ENCODE assay signal across 8 cellular contexts in the genomic region with DNA sequence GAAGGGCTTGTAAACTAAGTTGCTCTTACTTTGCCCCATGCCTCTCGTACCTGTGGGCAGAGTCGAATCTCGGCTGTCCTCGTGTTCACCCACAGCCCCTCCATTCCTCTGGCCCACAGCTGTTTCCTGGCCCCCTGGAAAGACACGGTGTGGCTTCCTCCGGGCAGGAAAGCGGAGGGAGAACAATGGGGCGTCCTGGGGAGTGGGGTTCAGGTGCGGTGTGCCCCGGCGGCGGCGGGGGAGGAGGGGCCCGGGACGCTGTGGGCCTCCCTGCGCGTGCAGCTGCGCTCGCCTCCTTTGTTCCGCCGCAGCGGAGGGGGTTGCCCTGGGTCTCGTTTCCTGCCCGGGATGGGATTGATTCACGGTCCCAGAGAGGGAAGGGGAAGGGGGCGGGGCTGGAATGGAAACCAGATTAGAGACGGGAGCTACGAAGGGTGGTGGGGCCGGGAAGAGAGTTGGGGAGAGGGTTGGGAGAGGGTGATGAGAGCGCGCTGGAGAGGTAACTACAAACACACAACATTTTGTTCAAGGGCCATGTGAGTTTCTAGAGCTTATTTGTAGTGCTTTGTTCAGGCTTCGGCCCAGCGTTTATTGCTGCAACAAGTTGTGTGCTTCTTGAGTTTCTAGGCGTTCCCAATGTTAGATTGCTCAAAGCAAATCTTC. TPM values are rescaled to one million over a fixed set of nuclear protein-coding genes. Genes with fewer than 3 reads are reported as not detected.
DNase-seq lines count a peak whose midpoint lies in the region; ATAC-seq, FAIRE-seq and TF ChIP-seq lines count a peak whose summit lies in the region.

No MANE protein-coding gene starts in this region.

- DNase-seq in Caki2 (ENCODE audit: low read depth): peak; percentile 54
- peak; percentile 61 for DNase-seq in HEK293T (ENCODE audit: extremely low spot score)
- DNase-seq in NCI-H526 (lab: John Stamatoyannopoulos, UW): peak; percentile 70 to 89
- DNase-seq in activated T-helper 9 cell treated with anti-CD3 and anti-CD28 coated beads, Interleukin-2, amount 50 U/mL, for 16 hours (ENCODE audit: low read depth): peak; percentile 9
- peak; percentile 72 to 83 for DNase-seq in cardiac muscle cell (ENCODE audit: low read depth in 1 of 2, low spot score in 1 of 2)
- DNase-seq in pancreas: peak; percentile 76 to 86 (median 79)
- no peak for DNase-seq in KG1 (lab: John Stamatoyannopoulos, UW)

- no peaks in the 10 kb centered on the region for H3K9me3 ChIP-seq in cardiac muscle cell (ENCODE audit: low read depth)
- no peaks in the 10 kb centered on the region for H3K9me3 ChIP-seq in pancreas

- H3K36me3 ChIP-seq in cardiac muscle cell (no peaks in the 10 kb centered on the region), pancreas (no peaks in the 10 kb centered on the region)

- H3K4me3 ChIP-seq in cardiac muscle cell (peak overlapping the region; percentile 76), pancreas (peak overlapping the region; percentile 81 to 97 (median 90))

- TF ChIP-seq CTCF in cardiac muscle cell (IDR thresholded peaks at IDR 0.05; ENCODE audit: low read depth, low read length) (no peak), pancreas (IDR thresholded peaks at IDR 0.05) (no peak)

- intact Hi-C loops in pancreas (cut with DNase I): loop anchor here in 1 of 3 donors (10.0 kb wide), 1 partner anchor 119 kb away; no protein-coding TSS in a partner anchor

- POLR2A ChIA-PET in HEK293T (lab: Yijun Ruan, JAX): interaction anchor here (0.6 to 1.5 kb wide), 7 partner anchors 10 to 269 kb away, joined by 3 to 4 read pairs (median 3); no protein-coding TSS in a partner anchor

- ATAC-seq in pancreas: peak; percentile 68 to 76 (median 72)
- ATAC-seq in GM21528 (IDR thresholded peaks at IDR 0.05; ENCODE audit: low FRiP score, unreplicated experiment): no peak

- H3K27me3 ChIP-seq in cardiac muscle cell (no peaks in the 10 kb centered on the region), pancreas (no peaks in the 10 kb centered on the region)

- H3K4me1 ChIP-seq in cardiac muscle cell (ENCODE audit: low read depth) (peaks cover 24% of the 10 kb centered on the region), pancreas (peaks cover 19 to 40% (median 20%) of the 10 kb centered on the region in 3 donors)

- FAIRE-seq in pancreas (lab: Jason Lieb, UNC): no peak

- in situ Hi-C loops in Caki2 (cut with HindIII; ENCODE audit: low pct_unique_long_range_greater_than_20kb, low sequenced_read_pairs): no loop called here

- H3K27ac ChIP-seq in cardiac muscle cell: peak overlapping the region; percentile 85
- H3K27ac ChIP-seq in pancreas: peak overlapping the region; percentile 75 to 97 (median 88)

- CTCF ChIA-PET in HEK293T (lab: Yijun Ruan, JAX): interaction anchor here (0.7 kb wide), 1 partner anchor 17 kb away, joined by 6 read pairs; no protein-coding TSS in a partner anchor

- 1% methylated on average over 28 to 34 of the region's 34 CpGs for WGBS in pancreas, 2 donors

TF ChIP-seq in HEK293T, 16 proteins besides CTCF, POLR2A, EP300 and RAD21:
- no peak for TF ChIP-seq FOXM1 (IDR thresholded peaks at IDR 0.05; ENCODE audit: borderline replicate concordance)
- no peak for TF ChIP-seq ELF4 (IDR thresholded peaks at IDR 0.05)
- no peak for TF ChIP-seq ZNF384 (IDR thresholded peaks at IDR 0.05)
- no peak for TF ChIP-seq CTBP1 (IDR thresholded peaks at IDR 0.05; ENCODE audit: borderline replicate concordance)
- peak; percentile 92 for TF ChIP-seq L3MBTL2 (conservative IDR thresholded peaks at IDR 0.05)
- no peak for TF ChIP-seq FOXA1 (IDR thresholded peaks at IDR 0.05)
- no peak for TF ChIP-seq BHLHE40 (IDR thresholded peaks at IDR 0.05; ENCODE audit: borderline replicate concordance)
- peak; percentile 69 for TF ChIP-seq PKNOX1 (IDR thresholded peaks at IDR 0.05)
- no peak for TF ChIP-seq NFRKB (IDR thresholded peaks at IDR 0.05)

RNA-seq across cellular contexts. Expression of gene MYO1B, which starts 0.8 kb away (rescaled TPM):
- 46.5 and 47.0 TPM in 2 replicates for total RNA-seq in Caki2 (2014; rRNA removed; shearing (Covaris generic); ENCODE audit: low replicate concordance)
- 38.8 and 44.5 TPM in 2 replicates for total RNA-seq in cardiac muscle cell
- polyA plus RNA-seq in cardiac muscle cell: 33.1 and 35.8 TPM in 2 replicates
- 100 to 1,000 TPM in 1 of 6 donors, 10 to 100 TPM in 5; 54.2 to 102 (median 58.4) TPM for total RNA-seq in pancreas
- 10 to 100 TPM; 28.6 to 48.3 TPM for polyA plus RNA-seq in pancreas
